ENCODE assay signal across 18 cellular contexts in the genomic region with DNA sequence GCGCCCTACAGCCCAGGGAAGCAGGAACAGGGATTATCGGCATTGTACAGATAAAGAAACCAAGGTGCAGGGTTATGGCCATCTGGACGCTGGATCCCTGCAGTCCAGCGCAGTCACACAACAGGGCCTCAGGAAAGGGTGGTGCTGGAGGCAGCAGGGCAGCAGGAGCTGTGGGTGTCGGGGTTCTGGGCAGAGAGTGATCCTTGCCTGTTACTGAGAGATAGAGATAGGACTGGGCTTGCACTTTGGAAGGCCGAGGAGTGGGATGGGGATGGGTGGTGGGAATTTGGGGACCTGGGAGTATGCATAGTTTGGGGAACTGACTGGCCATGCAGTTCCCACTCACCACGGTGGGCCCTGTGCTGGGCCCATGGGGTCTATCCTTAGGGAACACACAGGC.
"Had no signal": no experiment of that assay in that cellular context is flagged by ENCODE, and none has a peak within 500 bp of the region (broad histone marks: within the 10 kb centered on the region; RNA-seq: fewer than 3 reads in every experiment).

No MANE protein-coding gene starts in this region.

- H3K4me1 ChIP-seq: psoas muscle, testis had no signal

- ATAC-seq: gastroesophageal sphincter; left cardiac atrium; naive thymus-derived CD4-positive, alpha-beta T cell; psoas muscle; stimulated activated effector memory CD8-positive, alpha-beta T cell treated with anti-CD3 and anti-CD28 coated beads, Interleukin-12 subunit alpha, Interleukin-12 subunit beta, amount 100 ng/mL, for 72 hours had no signal

- H3K4me3 ChIP-seq: esophagus muscularis mucosa, gastroesophageal sphincter, left ventricle myocardium inferior, lung, psoas muscle, testis, tibial nerve had no signal

- H3K27ac ChIP-seq: epithelial cell of prostate, esophagus muscularis mucosa, gastroesophageal sphincter, left ventricle myocardium inferior, psoas muscle, testis, tibial nerve had no signal

- H3K27me3 ChIP-seq: testis had no signal

- DNase-seq: effector memory CD4-positive, alpha-beta T cell; glutamatergic neuron; immature natural killer cell; left ventricle myocardium inferior; mesenchymal stem cell; naive thymus-derived CD4-positive, alpha-beta T cell; small intestine; stimulated activated CD4-positive, alpha-beta T cell treated with anti-CD3 and anti-CD28 coated beads, Interleukin-4, amount 100 ng/mL, for 1 hour; stimulated activated CD8-positive, alpha-beta memory T cell treated with anti-CD3 and anti-CD28 coated beads, Interleukin-4, amount 100 ng/mL, for 48 hours; testis had no signal

- H3K36me3 ChIP-seq: esophagus muscularis mucosa, gastroesophageal sphincter, left ventricle myocardium inferior, tibial nerve had no signal

- H3K9me3 ChIP-seq: esophagus muscularis mucosa, gastroesophageal sphincter, left ventricle myocardium inferior, psoas muscle, testis, tibial nerve had no signal
